Comparison of ENCODE assay signal across 29 cellular contexts in genomic region chr12:28130234-28130624, GRCh38.
DNase-seq lines count a peak whose midpoint lies in the region; ATAC-seq and TF ChIP-seq lines count a peak whose summit lies in the region.
"Had no signal": no experiment of that assay in that cellular context is flagged by ENCODE, and none has a peak within 500 bp of the region (broad histone marks: within the 10 kb centered on the region; RNA-seq: fewer than 3 reads in every experiment).

No MANE protein-coding gene starts in this region.

- H3K36me3 ChIP-seq in RWPE2 (ENCODE audit: low read depth) = no peaks in the 10 kb centered on the region
- no peaks in the 10 kb centered on the region for H3K36me3 ChIP-seq in fibroblast of lung (ENCODE audit: control insufficient read depth, insufficient read depth, low read length)
- H3K36me3 ChIP-seq in skeletal muscle satellite cell (ENCODE audit: insufficient read depth, low read length) = no peaks in the 10 kb centered on the region
- H3K36me3 ChIP-seq: BE2C, colonic mucosa, WERI-Rb-1 had no signal

- peaks cover 20% of the 10 kb centered on the region for H3K4me1 Mint-ChIP-seq in Calu3 (ENCODE audit: low read depth, unreplicated experiment)
- H3K4me1 Mint-ChIP-seq: naive thymus-derived CD8-positive, alpha-beta T cell had no signal

- H3K9me3 ChIP-seq in RWPE2 (ENCODE audit: severe bottlenecking) = no peaks in the 10 kb centered on the region
- no peaks in the 10 kb centered on the region for H3K9me3 ChIP-seq in fibroblast of lung (ENCODE audit: control insufficient read depth, insufficient read depth, low read depth, low read length)
- H3K9me3 ChIP-seq in skeletal muscle satellite cell (replicated peaks; ENCODE audit: low read length) = no peaks in the 10 kb centered on the region
- H3K9me3 ChIP-seq: BE2C, colonic mucosa had no signal

- H3K9ac ChIP-seq in fibroblast of lung (ENCODE audit: insufficient read depth, low read length) (no peak overlapping the region), skeletal muscle satellite cell (ENCODE audit: low read depth, low read length) (peak overlapping the region; percentile 42)

- no peaks in the 10 kb centered on the region for H4K20me1 ChIP-seq in fibroblast of lung (ENCODE audit: control insufficient read depth, extremely low read depth, insufficient read depth, low read length)

- H3K36me3 Mint-ChIP-seq in Calu3 (ENCODE audit: insufficient read depth, unreplicated experiment) = no peaks in the 10 kb centered on the region
- H3K36me3 Mint-ChIP-seq: CD8-positive, alpha-beta T cell; naive thymus-derived CD8-positive, alpha-beta T cell had no signal

- no peak overlapping the region for H3K4me3 ChIP-seq in RWPE2 (ENCODE audit: severe bottlenecking)
- H3K4me3 ChIP-seq in fibroblast of lung (replicated peaks in 1 of 4; ENCODE audit: control extremely low read depth in 1 of 4, insufficient read depth in 1 of 4, low read depth in 3 of 4, low read length in 4 of 4) = no peak overlapping the region
- no peak overlapping the region for H3K4me3 ChIP-seq in skeletal muscle satellite cell (ENCODE audit: low read length)
- H3K4me3 ChIP-seq: colonic mucosa, skin epidermis had no signal

- CTCF ChIA-PET in Calu3 (lab: Charles Lee) = interaction anchor here (0.7 to 1.3 kb wide), 4 partner anchors 9 to 109 kb away, joined by 3 to 4 read pairs (median 3); no protein-coding TSS in a partner anchor

- H3K79me2 ChIP-seq in fibroblast of lung (ENCODE audit: control insufficient read depth, insufficient read depth, low read length) = no peaks in the 10 kb centered on the region

- H3K4me2 ChIP-seq in fibroblast of lung (ENCODE audit: extremely low read depth, insufficient read depth, low read length) = no peak overlapping the region
- H3K4me2 ChIP-seq in skeletal muscle satellite cell (ENCODE audit: low read length) = peak overlapping the region; percentile 21

- peaks cover 41% of the 10 kb centered on the region for H3K4me1 ChIP-seq in RWPE2 (ENCODE audit: insufficient read depth, poor library complexity, severe bottlenecking)
- H3K4me1 ChIP-seq in fibroblast of lung (ENCODE audit: control insufficient read depth, extremely low read depth, insufficient read depth, low read length) = no peaks in the 10 kb centered on the region
- H3K4me1 ChIP-seq in skeletal muscle satellite cell (ENCODE audit: control insufficient read depth, insufficient read depth, low read length) = peaks cover 21% of the 10 kb centered on the region
- H3K4me1 ChIP-seq: BE2C, colonic mucosa had no signal

- BruUV-seq in Calu3 (replicated peaks; lab: Mats Ljungman, UMichigan) = no TSS peak

- intact Hi-C loops in Calu3 (cut with micrococcal nuclease; ENCODE audit: unreplicated experiment) = no loop called here

- no peaks in the 10 kb centered on the region for H3K27me3 ChIP-seq in RWPE2 (ENCODE audit: insufficient read depth, poor library complexity, severe bottlenecking)
- no peaks in the 10 kb centered on the region for H3K27me3 ChIP-seq in fibroblast of lung (ENCODE audit: control insufficient read depth, insufficient read depth, low read length)
- no peaks in the 10 kb centered on the region for H3K27me3 ChIP-seq in skeletal muscle satellite cell (ENCODE audit: control insufficient read depth, insufficient read depth, low read length)
- H3K27me3 ChIP-seq: BE2C, colonic mucosa had no signal

- TF ChIP-seq CTCF in Calu3 (IDR thresholded peaks at IDR 0.05; ENCODE audit: unreplicated experiment) (no peak), RWPE2 (IDR thresholded peaks at IDR 0.05; ENCODE audit: poor library complexity, severe bottlenecking) (no peak), fibroblast of lung (conservative IDR thresholded peaks at IDR 0.05 in 1 of 2, IDR thresholded peaks at IDR 0.05 in 1 of 2; ENCODE audit: low read depth in 1 of 2, low read length in 2 of 2) (no peak)

- no peak for ATAC-seq in RWPE2 (ENCODE audit: low read depth)
- no peak for ATAC-seq in HG03442 (IDR thresholded peaks at IDR 0.05; ENCODE audit: unreplicated experiment)
- no peak for ATAC-seq in stimulated activated naive CD8-positive, alpha-beta T cell treated with anti-CD3 and anti-CD28 coated beads, Interleukin-15, Interleukin-2, amounts not matched to agents 100 U/mL and 50 U/mL, for 24 hours
- ATAC-seq: activated CD8-positive, alpha-beta T cell treated with anti-CD3 and anti-CD28 coated beads, Interleukin-2, amount 10 ng/mL, durations not matched to agents 7 days and 5 days; CD8-positive, alpha-beta T cell; naive thymus-derived CD8-positive, alpha-beta T cell had no signal

- peak overlapping the region; percentile 96 for H3K27ac ChIP-seq in RWPE2 (ENCODE audit: poor library complexity, severe bottlenecking)
- H3K27ac ChIP-seq in fibroblast of lung (ENCODE audit: insufficient read depth, low read length) = peak overlapping the region; percentile 57
- H3K27ac ChIP-seq: colonic mucosa, HL-60, WERI-Rb-1 had no signal

- DNase-seq in Calu3 (no peak), RWPE2 (ENCODE audit: low spot score) (no peak), fibroblast of lung (ENCODE audit: low read depth in 2 of 2) (no peak), SHP77 (lab: John Stamatoyannopoulos, UW) (no peak), NCI-H2029 (lab: John Stamatoyannopoulos, UW) (no peak)
- no peak for DNase-seq in stimulated activated naive CD8-positive, alpha-beta T cell treated with anti-CD3 and anti-CD28 coated beads, Interleukin-15, Interleukin-2, amounts not matched to agents 100 U/mL and 50 U/mL, for 24 hours
- DNase-seq: ACHN; activated CD4-positive, alpha-beta T cell treated with anti-CD3 and anti-CD28 coated beads for 4 hours; activated CD8-positive, alpha-beta T cell treated with anti-CD3 and anti-CD28 coated beads, Interleukin-2, amount 10 ng/mL, durations not matched to agents 7 days and 5 days; activated naive CD4-positive, alpha-beta T cell treated with anti-CD3 and anti-CD28 coated beads, Interleukin-2, amount 50 U/mL, for 16 hours; BE2C; CD8-positive, alpha-beta T cell; colonic mucosa; DMS 273 treated with DMSO at 0.1 percent for 48 hours; effector CD4-positive, alpha-beta T cell; H7; kidney; naive thymus-derived CD8-positive, alpha-beta T cell; NCI-H2081; NCI-H2227 treated with DMSO at 0.1 percent for 48 hours; NCI-H526; nucleus accumbens; SIG-M5; stimulated activated naive CD4-positive, alpha-beta T cell treated with Interleukin-2 at 50 U/mL for 16 hours; WERI-Rb-1 had no signal

- no peaks in the 10 kb centered on the region for H3K27me3 Mint-ChIP-seq in Calu3 (ENCODE audit: unreplicated experiment)

- no peaks in the 10 kb centered on the region for H3K9me3 Mint-ChIP-seq in Calu3 (ENCODE audit: low read depth, unreplicated experiment)
- H3K9me3 Mint-ChIP-seq: CD8-positive, alpha-beta T cell; naive thymus-derived CD8-positive, alpha-beta T cell had no signal

- H3K27ac Mint-ChIP-seq in Calu3 (ENCODE audit: unreplicated experiment) = peak overlapping the region; percentile 92
- H3K27ac Mint-ChIP-seq: activated CD8-positive, alpha-beta T cell treated with anti-CD3 and anti-CD28 coated beads, Interleukin-2, amount 10 ng/mL, durations not matched to agents 7 days and 5 days; CD8-positive, alpha-beta T cell; naive thymus-derived CD8-positive, alpha-beta T cell had no signal

- no peak overlapping the region for H2AFZ ChIP-seq in fibroblast of lung (ENCODE audit: low read length)

- H3K4me3 Mint-ChIP-seq in Calu3 (ENCODE audit: low read depth, unreplicated experiment) = no peak overlapping the region
- H3K4me3 Mint-ChIP-seq: activated CD8-positive, alpha-beta T cell treated with anti-CD3 and anti-CD28 coated beads, Interleukin-2, amount 10 ng/mL, durations not matched to agents 7 days and 5 days; CD8-positive, alpha-beta T cell; naive thymus-derived CD8-positive, alpha-beta T cell had no signal
